Comparison of ENCODE assay signal across 9 cellular contexts in genomic region chr14:105022276-105022670, GRCh38. TPM values are rescaled to one million over a fixed set of nuclear protein-coding genes. Genes with fewer than 3 reads are reported as not detected.
A peak's percentile ranks its signal among the peaks of the same experiment; 100 is the strongest.
DNase-seq lines count a peak whose midpoint lies in the region; ATAC-seq and TF ChIP-seq lines count a peak whose summit lies in the region.
"Had no signal": no experiment of that assay in that cellular context is flagged by ENCODE, and none has a peak within 500 bp of the region (broad histone marks: within the 10 kb centered on the region; RNA-seq: fewer than 3 reads in every experiment).

No MANE protein-coding gene starts in this region.

- peak overlapping the region; percentile 100 for H3K27ac ChIP-seq in RWPE2 (ENCODE audit: poor library complexity, severe bottlenecking)

- H3K4me3 Mint-ChIP-seq in T-helper 2 cell treated with Interferon-gamma antibody and Interleukin-4, amounts not matched to agents 5 μg/mL and 100 μg/mL, for 36 hours: peak overlapping the region; percentile 97

- peak; percentile 1 for TF ChIP-seq CTCF in RWPE2 (IDR thresholded peaks at IDR 0.05; ENCODE audit: poor library complexity, severe bottlenecking)
- TF ChIP-seq CTCF in epithelial cell of proximal tubule (conservative IDR thresholded peaks at IDR 0.05; ENCODE audit: low read depth, low read length): no peak

- peak overlapping the region; percentile 83 for H3K27ac Mint-ChIP-seq in T-helper 2 cell treated with Interferon-gamma antibody and Interleukin-4, amounts not matched to agents 5 μg/mL and 100 μg/mL, for 36 hours

- H3K4me1 Mint-ChIP-seq in T-helper 2 cell treated with Interferon-gamma antibody and Interleukin-4, amounts not matched to agents 5 μg/mL and 100 μg/mL, for 36 hours (ENCODE audit: low read depth): peaks cover 54% of the 10 kb centered on the region

- H3K36me3 Mint-ChIP-seq in T-helper 2 cell treated with Interferon-gamma antibody and Interleukin-4, amounts not matched to agents 5 μg/mL and 100 μg/mL, for 36 hours (ENCODE audit: low read depth): peaks cover 37% of the 10 kb centered on the region

- H3K36me3 ChIP-seq in RWPE2 (ENCODE audit: low read depth): peaks cover 35% of the 10 kb centered on the region

- no peak for ATAC-seq in RWPE2 (ENCODE audit: low read depth)
- no peak for ATAC-seq in GM21786 (IDR thresholded peaks at IDR 0.05; ENCODE audit: unreplicated experiment)

- no peaks in the 10 kb centered on the region for H3K27me3 ChIP-seq in RWPE2 (ENCODE audit: insufficient read depth, poor library complexity, severe bottlenecking)

- no peaks in the 10 kb centered on the region for H3K9me3 ChIP-seq in RWPE2 (ENCODE audit: severe bottlenecking)

- DNase-seq in T-helper 2 cell treated with Interferon-gamma antibody and Interleukin-4, amounts not matched to agents 5 μg/mL and 100 μg/mL, for 36 hours (ENCODE audit: low spot score): no peak
- DNase-seq in T-helper 2 cell: no peak
- DNase-seq in RWPE2 (ENCODE audit: low spot score): no peak
- DNase-seq in epithelial cell of proximal tubule (ENCODE audit: low read depth): no peak
- no peak for DNase-seq in skeletal muscle cell (ENCODE audit: low read depth)
- no peak for DNase-seq in NCI-H2107 (lab: John Stamatoyannopoulos, UW)
- DNase-seq in activated gamma-delta T cell (lab: John Stamatoyannopoulos, UW): no peak
- DNase-seq: KG1 had no signal

- peaks cover 74% of the 10 kb centered on the region for H3K4me1 ChIP-seq in RWPE2 (ENCODE audit: insufficient read depth, poor library complexity, severe bottlenecking)

- H3K9me3 Mint-ChIP-seq in T-helper 2 cell treated with Interferon-gamma antibody and Interleukin-4, amounts not matched to agents 5 μg/mL and 100 μg/mL, for 36 hours: no peaks in the 10 kb centered on the region

- H3K27me3 Mint-ChIP-seq in T-helper 2 cell treated with Interferon-gamma antibody and Interleukin-4, amounts not matched to agents 5 μg/mL and 100 μg/mL, for 36 hours (ENCODE audit: low read depth): no peaks in the 10 kb centered on the region

- no peak overlapping the region for H3K4me3 ChIP-seq in RWPE2 (ENCODE audit: severe bottlenecking)
- H3K4me3 ChIP-seq in epithelial cell of proximal tubule (ENCODE audit: low read depth, low read length): peak overlapping the region; percentile 93
- peak overlapping the region; percentile 74 for H3K4me3 ChIP-seq in skeletal muscle cell (ENCODE audit: low read depth, low read length)

RNA-seq across cellular contexts. Expression of gene CDCA4, which starts 1.4 kb away (rescaled TPM):
- total RNA-seq in epithelial cell of proximal tubule: 46.9 and 78.7 TPM in 2 replicates

RNA-seq across cellular contexts. Expression of gene CLBA1, which starts 36.7 kb away (rescaled TPM):
- 4.5 and 5.0 TPM in 2 replicates for total RNA-seq in epithelial cell of proximal tubule

RNA-seq across cellular contexts. Expression of gene GPR132, which starts 43.0 kb away (rescaled TPM):
- 0.29 and 0.43 TPM in 2 replicates for total RNA-seq in epithelial cell of proximal tubule

RNA-seq across cellular contexts. Expression of gene AHNAK2, which starts 44.1 kb away (rescaled TPM):
- 16.6 and 20.8 TPM in 2 replicates for total RNA-seq in epithelial cell of proximal tubule
